ENCODE assay signal across 8 cellular contexts in the genomic region with DNA sequence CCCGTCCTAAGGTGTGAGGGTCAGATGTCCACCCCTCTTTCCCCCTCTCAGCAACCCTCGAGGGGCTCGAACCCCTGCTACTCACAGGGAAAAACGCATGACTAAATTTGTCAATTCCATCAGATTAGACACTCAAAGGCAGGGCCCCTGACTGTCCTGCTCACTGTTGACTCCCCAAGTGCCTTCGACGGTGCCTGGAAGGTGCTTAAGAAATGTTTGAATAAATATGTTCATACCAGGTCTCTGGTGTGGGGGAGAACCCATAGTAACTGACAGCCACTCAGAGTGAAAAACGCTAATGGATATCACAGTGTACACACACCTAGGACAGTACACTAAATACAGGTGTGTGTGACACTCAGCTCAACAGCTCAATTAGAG. TPM values are rescaled to one million over a fixed set of nuclear protein-coding genes. Genes with fewer than 3 reads are reported as not detected.
A peak's percentile ranks its signal among the peaks of the same experiment; 100 is the strongest.
DNase-seq lines count a peak whose midpoint lies in the region; ATAC-seq and TF ChIP-seq lines count a peak whose summit lies in the region.

No MANE protein-coding gene starts in this region.

- WGBS in heart right ventricle, 2 donors, result 63 to 64% methylated on average over 7 of the region's 7 CpGs

- H3K27me3 Mint-ChIP-seq in neural crest cell (ENCODE audit: low read depth), result peaks cover 21% of the 10 kb centered on the region

- H3K9me3 ChIP-seq in heart right ventricle (no peaks in the 10 kb centered on the region), uterus (no peaks in the 10 kb centered on the region)

- H3K4me1 ChIP-seq in heart right ventricle, result peaks cover 41 to 55% (median 51%) of the 10 kb centered on the region in 9 donors
- H3K4me1 ChIP-seq in uterus, result peaks cover 5 to 22% of the 10 kb centered on the region in 2 donors

- no peak overlapping the region for H3K4me3 ChIP-seq in heart right ventricle
- H3K4me3 ChIP-seq in coronary artery, result peak overlapping the region; percentile 75
- H3K4me3 ChIP-seq in uterus, result no peak overlapping the region

- intact Hi-C loops in heart right ventricle (cut with DNase I), result loop anchor here in 2 of 10 donors (5.0 to 10.0 kb wide), 3 partner anchors 33 to 75 kb away; a partner anchor contains a TSS
- intact Hi-C loops in left ventricle myocardium superior (cut with micrococcal nuclease), result no loop called here
- intact Hi-C loops in uterus (cut with DNase I; ENCODE audit: low total_unique reads), result loop anchor here (10.0 kb wide), 1 partner anchor 75 kb away; a partner anchor contains a TSS

- no peak for TF ChIP-seq CTCF in heart right ventricle (IDR thresholded peaks at IDR 0.05)
- no peak for TF ChIP-seq CTCF in coronary artery (IDR thresholded peaks at IDR 0.05)
- no peak for TF ChIP-seq CTCF in neural crest cell (conservative IDR thresholded peaks at IDR 0.05)
- TF ChIP-seq CTCF in uterus (IDR thresholded peaks at IDR 0.05), result no peak

- H3K4me1 Mint-ChIP-seq in neural crest cell, result peaks cover 56% of the 10 kb centered on the region

- H3K9me3 Mint-ChIP-seq in neural crest cell, result no peaks in the 10 kb centered on the region

- no peak for TF ChIP-seq POLR2A in uterus (IDR thresholded peaks at IDR 0.05)

- peaks cover 0 to 6% (median 0%) of the 10 kb centered on the region in 7 donors for H3K27me3 ChIP-seq in heart right ventricle
- no peaks in the 10 kb centered on the region for H3K27me3 ChIP-seq in uterus

- H3K4me3 Mint-ChIP-seq in neural crest cell, result peak overlapping the region; percentile 85

- peak overlapping the region; percentile 81 to 97 (median 91) for H3K27ac ChIP-seq in heart right ventricle
- H3K27ac ChIP-seq in coronary artery, result peak overlapping the region; percentile 76 to 87
- peak overlapping the region; percentile 96 to 98 for H3K27ac ChIP-seq in uterus

- H3K27ac Mint-ChIP-seq in neural crest cell (ENCODE audit: unreplicated experiment), result peak overlapping the region; percentile 77

- peaks cover 3% of the 10 kb centered on the region for H3K36me3 Mint-ChIP-seq in neural crest cell (ENCODE audit: low read depth)

- no peak for DNase-seq in heart right ventricle
- no peak for DNase-seq in left ventricle myocardium superior
- DNase-seq in coronary artery (ENCODE audit: low spot score), result no peak
- DNase-seq in neural crest cell (ENCODE audit: low read depth, low spot score), result no peak
- no peak for DNase-seq in uterus
- no peak for DNase-seq in HUDEP-2 (lab: John Stamatoyannopoulos, UW; ENCODE audit: unreplicated experiment in 76 of 76)
- DNase-seq in central memory CD4-positive, alpha-beta T cell, result no peak

- peaks cover 0 to 27% (median 9%) of the 10 kb centered on the region in 9 donors for H3K36me3 ChIP-seq in heart right ventricle
- H3K36me3 ChIP-seq in uterus, result no peaks in the 10 kb centered on the region

- ATAC-seq in heart right ventricle (no peak), left ventricle myocardium superior (no peak), HG02798 (IDR thresholded peaks at IDR 0.05; ENCODE audit: poor library complexity, unreplicated experiment) (no peak)

RNA-seq across cellular contexts. Expression of a gene that starts 39.7 kb away (rescaled TPM):
- total RNA-seq in heart right ventricle (10 to 100 TPM; 41.2 to 75.4 (median 52.0) TPM), left ventricle myocardium superior (59.1 TPM), neural crest cell (81.9 and 83.1 TPM in 2 replicates), uterus (100 to 1,000 TPM in 1 of 4 donors, 10 to 100 TPM in 3; 27.2 to 178 (median 41.1) TPM)
- 10 to 100 TPM; 19.6 to 24.8 TPM for polyA plus RNA-seq in heart right ventricle
